Comparison of ENCODE assay signal across 17 cellular contexts in genomic region chr7:2938514-2939192, GRCh38.
DNase-seq lines count a peak whose midpoint lies in the region; ATAC-seq and TF ChIP-seq lines count a peak whose summit lies in the region.
"Had no signal": no experiment of that assay in that cellular context is flagged by ENCODE, and none has a peak within 500 bp of the region (broad histone marks: within the 10 kb centered on the region; RNA-seq: fewer than 3 reads in every experiment).

No MANE protein-coding gene starts in this region.

- H3K9me3 Mint-ChIP-seq in activated T-cell treated with anti-CD3 and anti-CD28 coated beads, Interleukin-2, amount 50 U/mL, for 24 hours, result no peaks in the 10 kb centered on the region
- H3K9me3 Mint-ChIP-seq in activated T-cell treated with anti-CD3 and anti-CD28 coated beads, Interleukin-2, amount 50 U/mL, for 72 hours, result no peaks in the 10 kb centered on the region
- no peaks in the 10 kb centered on the region for H3K9me3 Mint-ChIP-seq in osteocyte (ENCODE audit: unreplicated experiment)
- H3K9me3 Mint-ChIP-seq: CD8-positive, alpha-beta memory T cell; stimulated activated naive CD8-positive, alpha-beta T cell treated with anti-CD3 and anti-CD28 coated beads, Interleukin-15, amount 100 ng/mL, for 72 hours; type B pancreatic cell had no signal

- peak; percentile 9 for DNase-seq in activated T-cell treated with anti-CD3 and anti-CD28 coated beads, Interleukin-2, amount 50 U/mL, for 24 hours
- no peak for DNase-seq in activated T-cell treated with anti-CD3 and anti-CD28 coated beads, Interleukin-2, amount 50 U/mL, for 72 hours
- DNase-seq in Peyer's patch, result peak in 2 of 3 donors; percentile 36 to 39
- DNase-seq in osteocyte (ENCODE audit: extremely low spot score, unreplicated experiment), result peak; percentile 83
- no peak for DNase-seq in NCI-H1436 (lab: John Stamatoyannopoulos, UW)
- DNase-seq in stimulated activated CD4-positive, alpha-beta T cell treated with anti-CD3 and anti-CD28 coated beads, Interleukin-2, amount 100 ng/mL, for 48 hours, result no peak
- DNase-seq: mucosa of descending colon; NCI-H187 treated with DMSO at 0.1 percent for 48 hours; NK-92 treated with Interleukin-12 subunit alpha and Interleukin-12 subunit beta, amount 100 ng/mL, for 24 hours; occipital lobe; right cardiac atrium; stimulated activated naive CD8-positive, alpha-beta T cell treated with anti-CD3 and anti-CD28 coated beads, Interleukin-15, amount 100 ng/mL, for 72 hours had no signal

- TF ChIP-seq POLR2A in Peyer's patch (IDR thresholded peaks at IDR 0.05), result no peak

- no peak for ATAC-seq in activated T-cell treated with anti-CD3 and anti-CD28 coated beads, Interleukin-2, amount 50 U/mL, for 72 hours (replicated peaks in 1 of 2)
- no peak for ATAC-seq in HG02884 (IDR thresholded peaks at IDR 0.05; ENCODE audit: unreplicated experiment)
- ATAC-seq: mucosa of descending colon; right cardiac atrium; stimulated activated naive CD8-positive, alpha-beta T cell treated with anti-CD3 and anti-CD28 coated beads, Interleukin-15, amount 100 ng/mL, for 72 hours had no signal

- H3K4me1 Mint-ChIP-seq in activated T-cell treated with anti-CD3 and anti-CD28 coated beads, Interleukin-2, amount 50 U/mL, for 24 hours (ENCODE audit: low read depth), result peaks cover 19% of the 10 kb centered on the region
- H3K4me1 Mint-ChIP-seq in activated T-cell treated with anti-CD3 and anti-CD28 coated beads, Interleukin-2, amount 50 U/mL, for 72 hours (ENCODE audit: low read depth), result peaks cover 18% of the 10 kb centered on the region
- peaks cover 4% of the 10 kb centered on the region for H3K4me1 Mint-ChIP-seq in osteocyte (ENCODE audit: unreplicated experiment)

- no peaks in the 10 kb centered on the region for H3K27me3 Mint-ChIP-seq in activated T-cell treated with anti-CD3 and anti-CD28 coated beads, Interleukin-2, amount 50 U/mL, for 24 hours
- H3K27me3 Mint-ChIP-seq in activated T-cell treated with anti-CD3 and anti-CD28 coated beads, Interleukin-2, amount 50 U/mL, for 72 hours (ENCODE audit: low read depth), result no peaks in the 10 kb centered on the region
- H3K27me3 Mint-ChIP-seq in osteocyte (ENCODE audit: unreplicated experiment), result peaks cover 40% of the 10 kb centered on the region
- H3K27me3 Mint-ChIP-seq: stimulated activated naive CD8-positive, alpha-beta T cell treated with anti-CD3 and anti-CD28 coated beads, Interleukin-15, amount 100 ng/mL, for 72 hours had no signal

- H3K9me3 ChIP-seq in Peyer's patch, result no peaks in the 10 kb centered on the region
- no peaks in the 10 kb centered on the region for H3K9me3 ChIP-seq in ectodermal cell (ENCODE audit: control insufficient read depth, low read length)
- H3K9me3 ChIP-seq: mucosa of descending colon had no signal

- H3K4me3 ChIP-seq in Peyer's patch (no peak overlapping the region), ectodermal cell (ENCODE audit: insufficient read depth, low read depth, low read length) (no peak overlapping the region)
- H3K4me3 ChIP-seq: mucosa of descending colon had no signal

- no peak overlapping the region for H3K27ac ChIP-seq in Peyer's patch
- H3K27ac ChIP-seq in ectodermal cell (ENCODE audit: insufficient read depth, low read depth, low read length, poor library complexity, severe bottlenecking), result peak overlapping the region; percentile 8
- H3K27ac ChIP-seq: RWPE1 had no signal

- H3K4me1 ChIP-seq in Peyer's patch (no peaks in the 10 kb centered on the region), ectodermal cell (ENCODE audit: control insufficient read depth, insufficient read depth, low read length) (peaks cover 5% of the 10 kb centered on the region)

- WGBS in ectodermal cell, 2 experiments, result 79 to 85% methylated on average over 19 of the region's 19 CpGs

- H3K36me3 ChIP-seq in Peyer's patch (no peaks in the 10 kb centered on the region), ectodermal cell (ENCODE audit: control insufficient read depth, insufficient read depth, low read length) (no peaks in the 10 kb centered on the region)

- H3K27me3 ChIP-seq in Peyer's patch, result no peaks in the 10 kb centered on the region
- H3K27me3 ChIP-seq in ectodermal cell (ENCODE audit: control insufficient read depth, insufficient read depth, low read length, poor library complexity, severe bottlenecking), result peaks cover 7% of the 10 kb centered on the region

- H3K4me3 Mint-ChIP-seq in activated T-cell treated with anti-CD3 and anti-CD28 coated beads, Interleukin-2, amount 50 U/mL, for 24 hours, result no peak overlapping the region
- H3K4me3 Mint-ChIP-seq in activated T-cell treated with anti-CD3 and anti-CD28 coated beads, Interleukin-2, amount 50 U/mL, for 72 hours, result no peak overlapping the region
- H3K4me3 Mint-ChIP-seq in osteocyte (ENCODE audit: unreplicated experiment), result no peak overlapping the region
- H3K4me3 Mint-ChIP-seq: CD8-positive, alpha-beta memory T cell; stimulated activated naive CD8-positive, alpha-beta T cell treated with anti-CD3 and anti-CD28 coated beads, Interleukin-15, amount 100 ng/mL, for 72 hours; type B pancreatic cell had no signal

- H3K27ac Mint-ChIP-seq in activated T-cell treated with anti-CD3 and anti-CD28 coated beads, Interleukin-2, amount 50 U/mL, for 24 hours, result peak overlapping the region; percentile 51
- no peak overlapping the region for H3K27ac Mint-ChIP-seq in activated T-cell treated with anti-CD3 and anti-CD28 coated beads, Interleukin-2, amount 50 U/mL, for 72 hours
- H3K27ac Mint-ChIP-seq in osteocyte (ENCODE audit: unreplicated experiment), result no peak overlapping the region
- H3K27ac Mint-ChIP-seq: type B pancreatic cell had no signal

- TF ChIP-seq CTCF in Peyer's patch (IDR thresholded peaks at IDR 0.05), result no peak
- no peak for TF ChIP-seq CTCF in osteocyte (IDR thresholded peaks at IDR 0.05)

- H3K36me3 Mint-ChIP-seq in activated T-cell treated with anti-CD3 and anti-CD28 coated beads, Interleukin-2, amount 50 U/mL, for 24 hours (ENCODE audit: low read depth), result peaks cover 88% of the 10 kb centered on the region
- peaks cover 16 to 24% of the 10 kb centered on the region in 2 donors for H3K36me3 Mint-ChIP-seq in activated T-cell treated with anti-CD3 and anti-CD28 coated beads, Interleukin-2, amount 50 U/mL, for 72 hours (ENCODE audit: insufficient read depth in 2 of 2)
- H3K36me3 Mint-ChIP-seq in osteocyte (ENCODE audit: unreplicated experiment), result no peaks in the 10 kb centered on the region

Comparison
In these comparisons a context has a peak if more than half of its experiments do, and no peak if none do; other contexts are left out.
1. DNase-seq: peak in activated T-cell treated with anti-CD3 and anti-CD28 coated beads, Interleukin-2, amount 50 U/mL, for 24 hours (single experiment), Peyer's patch (2 of 3) and osteocyte (single experiment); none in activated T-cell treated with anti-CD3 and anti-CD28 coated beads, Interleukin-2, amount 50 U/mL, for 72 hours (0 of 2), NCI-H1436 (single experiment) and stimulated activated CD4-positive, alpha-beta T cell treated with anti-CD3 and anti-CD28 coated beads, Interleukin-2, amount 100 ng/mL, for 48 hours (0 of 2).